16 cellular contexts compared by ENCODE assay signal in the genomic region with DNA sequence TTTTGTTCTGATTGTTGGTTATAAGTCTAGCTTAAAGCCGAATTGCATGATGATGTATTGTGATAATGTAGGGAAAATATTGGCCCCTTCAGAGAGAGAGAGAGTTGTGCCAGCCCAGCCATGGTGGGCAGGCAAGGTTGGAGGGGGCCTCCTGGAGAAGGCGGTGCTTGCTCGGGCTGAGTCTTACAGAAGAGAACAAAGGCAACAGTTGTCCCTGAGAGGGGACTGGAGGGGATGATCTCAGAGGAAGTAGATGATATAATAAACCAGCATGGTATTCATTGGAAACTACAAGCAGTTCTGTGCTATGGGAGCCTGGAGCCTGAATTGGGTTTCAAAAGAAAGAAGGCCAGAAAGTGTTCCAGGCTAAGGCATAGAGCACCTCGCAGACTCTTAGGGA.
DNase-seq lines count a peak whose midpoint lies in the region; ATAC-seq and TF ChIP-seq lines count a peak whose summit lies in the region.
"Had no signal": no experiment of that assay in that cellular context is flagged by ENCODE, and none has a peak within 500 bp of the region (broad histone marks: within the 10 kb centered on the region; RNA-seq: fewer than 3 reads in every experiment).

No MANE protein-coding gene starts in this region.

- CTCF ChIA-PET in SK-N-SH (lab: Yijun Ruan, JAX) (interaction anchor here (1.0 to 1.3 kb wide), 2 partner anchors 15 to 143 kb away, joined by 4 to 6 read pairs; no protein-coding TSS in a partner anchor), HEK293T (lab: Yijun Ruan, JAX) (no interaction called here)

- ATAC-seq in SK-N-SH treated with all-trans-retinoic acid at 6 μM for 48 hours = no peak
- peak; percentile 51 for ATAC-seq in activated naive CD8-positive, alpha-beta T cell treated with anti-CD3 and anti-CD28 coated beads, Interleukin-2, amount 50 U/mL, for 24 hours
- no peak for ATAC-seq in HG03342 (IDR thresholded peaks at IDR 0.05; ENCODE audit: unreplicated experiment)
- ATAC-seq: esophagus mucosa had no signal

- no peaks in the 10 kb centered on the region for H4K20me1 ChIP-seq in SK-N-SH (ENCODE audit: insufficient read depth)

- no peaks in the 10 kb centered on the region for H3K9me3 Mint-ChIP-seq in activated naive CD8-positive, alpha-beta T cell treated with anti-CD3 and anti-CD28 coated beads, Interleukin-2, amount 50 U/mL, for 24 hours
- peaks cover 27% of the 10 kb centered on the region for H3K9me3 Mint-ChIP-seq in nephron progenitor cell
- H3K9me3 Mint-ChIP-seq: dendritic cell treated with granulocyte-macrophage colony-stimulating factor and Interleukin-4, amounts not matched to agents 40 ng/mL and 50 ng/mL, for 4 days had no signal

- no peaks in the 10 kb centered on the region for H3K27me3 ChIP-seq in SK-N-SH (ENCODE audit: insufficient read depth)

- DNase-seq in SK-N-SH = no peak
- peak; percentile 67 for DNase-seq in HT1080 (ENCODE audit: low read depth)
- no peak for DNase-seq in activated naive CD8-positive, alpha-beta T cell treated with anti-CD3 and anti-CD28 coated beads, Interleukin-2, amount 50 U/mL, for 24 hours
- DNase-seq in nephron progenitor cell = no peak
- no peak for DNase-seq in activated effector memory CD4-positive, alpha-beta T cell treated with Interleukin-2 at 50 U/mL for 16 hours
- no peak for DNase-seq in HEK293T (ENCODE audit: extremely low spot score)
- DNase-seq: hippocampal formation, Karpas-422, PC-9 had no signal

- H3K9me3 ChIP-seq in SK-N-SH = no peaks in the 10 kb centered on the region
- H3K9me3 ChIP-seq: thoracic aorta had no signal

- H3K27ac Mint-ChIP-seq in activated naive CD8-positive, alpha-beta T cell treated with anti-CD3 and anti-CD28 coated beads, Interleukin-2, amount 50 U/mL, for 24 hours = peak overlapping the region; percentile 11
- H3K27ac Mint-ChIP-seq in nephron progenitor cell = peak overlapping the region; percentile 1
- H3K27ac Mint-ChIP-seq: dendritic cell treated with granulocyte-macrophage colony-stimulating factor and Interleukin-4, amounts not matched to agents 40 ng/mL and 50 ng/mL, for 4 days had no signal

- 89% methylated on average over 4 of the region's 4 CpGs for WGBS in SK-N-SH (ENCODE audit: low lambda C conversion rate)

- H3K4me2 ChIP-seq in SK-N-SH = peak overlapping the region; percentile 6; the same call in 1 of the 2 replicates
- H3K4me2 ChIP-seq: PC-9 had no signal

- peaks cover 40% of the 10 kb centered on the region for H3K79me2 ChIP-seq in SK-N-SH (ENCODE audit: insufficient read depth)

- no peak for TF ChIP-seq EP300 in SK-N-SH (IDR thresholded peaks at IDR 0.05; ENCODE audit: borderline replicate concordance in 1 of 2, low read depth in 1 of 2, low read length in 1 of 2)

- no peak for TF ChIP-seq CTCF in SK-N-SH (IDR thresholded peaks at IDR 0.05)
- TF ChIP-seq CTCF in nephron progenitor cell (IDR thresholded peaks at IDR 0.05) = no peak

- H3K27ac ChIP-seq in SK-N-SH (ENCODE audit: low read depth in 2 of 2, low read length in 1 of 2) = no peak overlapping the region
- H3K27ac ChIP-seq: HL-60, PC-9, thoracic aorta had no signal

- peaks cover 4 to 7% of the 10 kb centered on the region in 2 experiments; a peak in 2 of 4 replicates for H3K4me1 ChIP-seq in SK-N-SH (ENCODE audit: control insufficient read depth in 1 of 2, insufficient read depth in 2 of 2, low read depth in 1 of 2, low read length in 1 of 2)

- H3K36me3 ChIP-seq in SK-N-SH (replicated peaks in 1 of 2; ENCODE audit: control insufficient read depth in 1 of 2, insufficient read depth in 2 of 2, low read length in 1 of 2) = no peaks in the 10 kb centered on the region
- H3K36me3 ChIP-seq: thoracic aorta had no signal

- no peaks in the 10 kb centered on the region for H3K27me3 Mint-ChIP-seq in activated naive CD8-positive, alpha-beta T cell treated with anti-CD3 and anti-CD28 coated beads, Interleukin-2, amount 50 U/mL, for 24 hours
- H3K27me3 Mint-ChIP-seq in nephron progenitor cell (ENCODE audit: low read depth, poor library complexity) = no peaks in the 10 kb centered on the region
- H3K27me3 Mint-ChIP-seq: dendritic cell treated with granulocyte-macrophage colony-stimulating factor and Interleukin-4, amounts not matched to agents 40 ng/mL and 50 ng/mL, for 4 days had no signal

- H3K9me2 ChIP-seq in SK-N-SH = no peaks in the 10 kb centered on the region

- H3F3A ChIP-seq in SK-N-SH (replicated peaks; ENCODE audit: insufficient read depth) = no peaks in the 10 kb centered on the region

- POLR2A ChIA-PET in SK-N-SH (lab: Yijun Ruan, JAX) = no interaction called here
- POLR2A ChIA-PET in HEK293T (lab: Yijun Ruan, JAX) = no interaction called here

- H3K4me3 Mint-ChIP-seq in activated naive CD8-positive, alpha-beta T cell treated with anti-CD3 and anti-CD28 coated beads, Interleukin-2, amount 50 U/mL, for 24 hours = no peak overlapping the region
- no peak overlapping the region for H3K4me3 Mint-ChIP-seq in nephron progenitor cell
- H3K4me3 Mint-ChIP-seq: CD14-positive monocyte; dendritic cell treated with granulocyte-macrophage colony-stimulating factor and Interleukin-4, amounts not matched to agents 40 ng/mL and 50 ng/mL, for 4 days had no signal

- peaks cover 45% of the 10 kb centered on the region for H3K4me1 Mint-ChIP-seq in activated naive CD8-positive, alpha-beta T cell treated with anti-CD3 and anti-CD28 coated beads, Interleukin-2, amount 50 U/mL, for 24 hours
- H3K4me1 Mint-ChIP-seq in nephron progenitor cell = peaks cover 43% of the 10 kb centered on the region
- H3K4me1 Mint-ChIP-seq: CD14-positive monocyte had no signal

- no peak for TF ChIP-seq RAD21 in SK-N-SH (IDR thresholded peaks at IDR 0.05; ENCODE audit: low read length)

- H3K9ac ChIP-seq in SK-N-SH = no peak overlapping the region

- H2AFZ ChIP-seq in SK-N-SH (ENCODE audit: low read depth) = no peak overlapping the region
- H2AFZ ChIP-seq: PC-9 had no signal

- H3K36me3 Mint-ChIP-seq in activated naive CD8-positive, alpha-beta T cell treated with anti-CD3 and anti-CD28 coated beads, Interleukin-2, amount 50 U/mL, for 24 hours (ENCODE audit: low read depth) = peaks cover 10% of the 10 kb centered on the region
- H3K36me3 Mint-ChIP-seq in nephron progenitor cell (ENCODE audit: low read depth) = peaks cover 39% of the 10 kb centered on the region

- H3K4me3 ChIP-seq in SK-N-SH (ENCODE audit: low read depth in 2 of 2, low read length in 1 of 2) = no peak overlapping the region
- H3K4me3 ChIP-seq: PC-9, thoracic aorta had no signal

TF ChIP-seq in SK-N-SH, 30 proteins besides CTCF, POLR2A, EP300 and RAD21 (continues in another document):
- no peak for TF ChIP-seq TCF12 (IDR thresholded peaks at IDR 0.05)

TF ChIP-seq in SK-N-SH treated with all-trans-retinoic acid at 6 μM for 48 hours, 23 proteins besides CTCF, POLR2A, EP300 and RAD21 (continues in another document):
- TF ChIP-seq ZFP3 (CRISPR knock-in tag; IDR thresholded peaks at IDR 0.05) = no peak
- no peak for TF ChIP-seq ARNTL (CRISPR knock-in tag; IDR thresholded peaks at IDR 0.05; ENCODE audit: borderline replicate concordance, low read depth)
- no peak for TF ChIP-seq ZNF565 (CRISPR knock-in tag; conservative IDR thresholded peaks at IDR 0.05; ENCODE audit: low read depth)
- TF ChIP-seq ZNF8 (CRISPR knock-in tag; IDR thresholded peaks at IDR 0.05) = no peak
- no peak for TF ChIP-seq TOX (CRISPR knock-in tag; IDR thresholded peaks at IDR 0.05; ENCODE audit: borderline replicate concordance)
- TF ChIP-seq ISL1 (CRISPR knock-in tag; IDR thresholded peaks at IDR 0.05) = no peak
- no peak for TF ChIP-seq SNAI2 (CRISPR knock-in tag; IDR thresholded peaks at IDR 0.05)
- TF ChIP-seq, protein P1, sequence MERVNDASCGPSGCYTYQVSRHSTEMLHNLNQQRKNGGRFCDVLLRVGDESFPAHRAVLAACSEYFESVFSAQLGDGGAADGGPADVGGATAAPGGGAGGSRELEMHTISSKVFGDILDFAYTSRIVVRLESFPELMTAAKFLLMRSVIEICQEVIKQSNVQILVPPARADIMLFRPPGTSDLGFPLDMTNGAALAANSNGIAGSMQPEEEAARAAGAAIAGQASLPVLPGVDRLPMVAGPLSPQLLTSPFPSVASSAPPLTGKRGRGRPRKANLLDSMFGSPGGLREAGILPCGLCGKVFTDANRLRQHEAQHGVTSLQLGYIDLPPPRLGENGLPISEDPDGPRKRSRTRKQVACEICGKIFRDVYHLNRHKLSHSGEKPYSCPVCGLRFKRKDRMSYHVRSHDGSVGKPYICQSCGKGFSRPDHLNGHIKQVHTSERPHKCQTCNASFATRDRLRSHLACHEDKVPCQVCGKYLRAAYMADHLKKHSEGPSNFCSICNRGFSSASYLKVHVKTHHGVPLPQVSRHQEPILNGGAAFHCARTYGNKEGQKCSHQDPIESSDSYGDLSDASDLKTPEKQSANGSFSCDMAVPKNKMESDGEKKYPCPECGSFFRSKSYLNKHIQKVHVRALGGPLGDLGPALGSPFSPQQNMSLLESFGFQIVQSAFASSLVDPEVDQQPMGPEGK (CRISPR knock-in tag; IDR thresholded peaks at IDR 0.05; ENCODE audit: borderline replicate concordance) = no peak

TF ChIP-seq in HEK293T, 16 proteins besides CTCF, POLR2A, EP300 and RAD21:
- no peak for TF ChIP-seq ARNT (IDR thresholded peaks at IDR 0.05)
- no peak for TF ChIP-seq CTBP1 (IDR thresholded peaks at IDR 0.05; ENCODE audit: borderline replicate concordance)
- no peak for TF ChIP-seq FOXM1 (IDR thresholded peaks at IDR 0.05; ENCODE audit: borderline replicate concordance)
- no peak for TF ChIP-seq SP1 (IDR thresholded peaks at IDR 0.05)
- no peak for TF ChIP-seq ZNF384 (IDR thresholded peaks at IDR 0.05)
- TF ChIP-seq SUZ12 (IDR thresholded peaks at IDR 0.05) = no peak
- no peak for TF ChIP-seq NFRKB (IDR thresholded peaks at IDR 0.05)
